In genomic region chr20:53840462-53841000, GRCh38 we compare ENCODE assay signal across 15 cellular contexts.
DNase-seq lines count a peak whose midpoint lies in the region; ATAC-seq, FAIRE-seq and TF ChIP-seq lines count a peak whose summit lies in the region.
"Had no signal": no experiment of that assay in that cellular context is flagged by ENCODE, and none has a peak within 500 bp of the region (broad histone marks: within the 10 kb centered on the region; RNA-seq: fewer than 3 reads in every experiment).

No MANE protein-coding gene starts in this region.

- peak; percentile 36 for FAIRE-seq in HTR-8/SVneo (lab: Jason Lieb, UNC)
- FAIRE-seq: frontal cortex had no signal

- CTCF ChIA-PET in activated CD4-positive, alpha-beta T cell treated with anti-CD3 and anti-CD28 coated beads, Interleukin-2, amount 10 ng/mL, durations not matched to agents 7 days and 5 days (lab: Charles Lee): interaction anchor here (0.8 to 1.8 kb wide), 7 partner anchors 10 to 259 kb away, joined by 3 to 7 read pairs (median 4); no protein-coding TSS in a partner anchor
- CTCF ChIA-PET in activated CD4-positive, alpha-beta memory T cell treated with anti-CD3 and anti-CD28 coated beads, Interleukin-2, amount 10 ng/mL, durations not matched to agents 7 days and 5 days (lab: Charles Lee): interaction anchor here (1.1 to 3.1 kb wide), 4 partner anchors 13 to 102 kb away, joined by 3 to 13 read pairs (median 8); no protein-coding TSS in a partner anchor

- H3K4me3 Mint-ChIP-seq in activated CD4-positive, alpha-beta T cell treated with anti-CD3 and anti-CD28 coated beads, Interleukin-2, amount 10 ng/mL, durations not matched to agents 7 days and 5 days: no peak overlapping the region
- H3K4me3 Mint-ChIP-seq in activated CD4-positive, alpha-beta memory T cell treated with anti-CD3 and anti-CD28 coated beads, Interleukin-2, amount 10 ng/mL, durations not matched to agents 7 days and 5 days: no peak overlapping the region
- peak overlapping the region; percentile 47 for H3K4me3 Mint-ChIP-seq in natural killer cell
- H3K4me3 Mint-ChIP-seq: neural crest cell had no signal

- H3K36me3 Mint-ChIP-seq in activated CD4-positive, alpha-beta T cell treated with anti-CD3 and anti-CD28 coated beads, Interleukin-2, amount 10 ng/mL, durations not matched to agents 7 days and 5 days (ENCODE audit: low read depth): peaks cover 13% of the 10 kb centered on the region
- peaks cover 6% of the 10 kb centered on the region for H3K36me3 Mint-ChIP-seq in activated CD4-positive, alpha-beta memory T cell treated with anti-CD3 and anti-CD28 coated beads, Interleukin-2, amount 10 ng/mL, durations not matched to agents 7 days and 5 days (ENCODE audit: low read depth)
- H3K36me3 Mint-ChIP-seq in natural killer cell: no peaks in the 10 kb centered on the region

- no peaks in the 10 kb centered on the region for H3K27me3 Mint-ChIP-seq in activated CD4-positive, alpha-beta T cell treated with anti-CD3 and anti-CD28 coated beads, Interleukin-2, amount 10 ng/mL, durations not matched to agents 7 days and 5 days
- no peaks in the 10 kb centered on the region for H3K27me3 Mint-ChIP-seq in activated CD4-positive, alpha-beta memory T cell treated with anti-CD3 and anti-CD28 coated beads, Interleukin-2, amount 10 ng/mL, durations not matched to agents 7 days and 5 days
- H3K27me3 Mint-ChIP-seq in natural killer cell (ENCODE audit: low read depth in 2 of 2): no peaks in the 10 kb centered on the region

- intact Hi-C loops in natural killer cell (cut with micrococcal nuclease): loop anchor here (5.0 kb wide), 2 partner anchors 102 to 258 kb away; no protein-coding TSS in a partner anchor

- no peak for TF ChIP-seq CTCF in natural killer cell (IDR thresholded peaks at IDR 0.05)

- ATAC-seq in natural killer cell (no peak), GM19395 (IDR thresholded peaks at IDR 0.05; ENCODE audit: unreplicated experiment) (no peak), GM19023 (IDR thresholded peaks at IDR 0.05; ENCODE audit: unreplicated experiment) (no peak)
- ATAC-seq: lower lobe of right lung had no signal

- H3K9me3 Mint-ChIP-seq in activated CD4-positive, alpha-beta T cell treated with anti-CD3 and anti-CD28 coated beads, Interleukin-2, amount 10 ng/mL, durations not matched to agents 7 days and 5 days: peaks cover 16% of the 10 kb centered on the region
- H3K9me3 Mint-ChIP-seq in activated CD4-positive, alpha-beta memory T cell treated with anti-CD3 and anti-CD28 coated beads, Interleukin-2, amount 10 ng/mL, durations not matched to agents 7 days and 5 days: peaks cover 8% of the 10 kb centered on the region
- peaks cover 3 to 4% of the 10 kb centered on the region in 2 donors for H3K9me3 Mint-ChIP-seq in natural killer cell
- H3K9me3 Mint-ChIP-seq: neural crest cell had no signal

- DNase-seq in activated CD4-positive, alpha-beta T cell treated with anti-CD3 and anti-CD28 coated beads, Interleukin-2, amount 10 ng/mL, durations not matched to agents 7 days and 5 days: no peak
- DNase-seq in activated CD4-positive, alpha-beta T cell treated with anti-CD3 and anti-CD28 coated beads for 1 hour: no peak
- DNase-seq in HTR-8/SVneo (ENCODE audit: insufficient read length, low spot score) (no peak), natural killer cell (no peak), pons (ENCODE audit: low spot score) (no peak)
- no peak for DNase-seq in activated CD4-positive, alpha-beta memory T cell treated with anti-CD3 and anti-CD28 coated beads, Interleukin-2, amount 10 ng/mL, durations not matched to agents 7 days and 5 days
- DNase-seq: ACHN; caudate nucleus; lower lobe of right lung; Right ventricle myocardium superior; stimulated activated CD4-positive, alpha-beta T cell treated with anti-CD3 and anti-CD28 coated beads, Interleukin-2, amount 100 ng/mL, for 24 hours had no signal

- peaks cover 77% of the 10 kb centered on the region for H3K4me1 Mint-ChIP-seq in activated CD4-positive, alpha-beta T cell treated with anti-CD3 and anti-CD28 coated beads, Interleukin-2, amount 10 ng/mL, durations not matched to agents 7 days and 5 days
- peaks cover 74% of the 10 kb centered on the region for H3K4me1 Mint-ChIP-seq in activated CD4-positive, alpha-beta memory T cell treated with anti-CD3 and anti-CD28 coated beads, Interleukin-2, amount 10 ng/mL, durations not matched to agents 7 days and 5 days
- H3K4me1 Mint-ChIP-seq in natural killer cell: peaks cover 65 to 71% of the 10 kb centered on the region in 2 donors

- peak overlapping the region; percentile 93 for H3K27ac Mint-ChIP-seq in activated CD4-positive, alpha-beta T cell treated with anti-CD3 and anti-CD28 coated beads, Interleukin-2, amount 10 ng/mL, durations not matched to agents 7 days and 5 days
- peak overlapping the region; percentile 89 for H3K27ac Mint-ChIP-seq in activated CD4-positive, alpha-beta memory T cell treated with anti-CD3 and anti-CD28 coated beads, Interleukin-2, amount 10 ng/mL, durations not matched to agents 7 days and 5 days
- H3K27ac Mint-ChIP-seq in natural killer cell: peak overlapping the region; percentile 84 to 89

- POLR2A ChIA-PET in activated CD4-positive, alpha-beta T cell treated with anti-CD3 and anti-CD28 coated beads, Interleukin-2, amount 10 ng/mL, durations not matched to agents 7 days and 5 days (lab: Charles Lee): interaction anchor here (0.6 kb wide), 1 partner anchor 75 kb away, joined by 3 read pairs; no protein-coding TSS in a partner anchor
- POLR2A ChIA-PET in activated CD4-positive, alpha-beta memory T cell treated with anti-CD3 and anti-CD28 coated beads, Interleukin-2, amount 10 ng/mL, durations not matched to agents 7 days and 5 days (lab: Charles Lee): interaction anchor here (0.8 to 2.5 kb wide), 10 partner anchors 10 to 261 kb away, joined by 3 to 17 read pairs (median 7); no protein-coding TSS in a partner anchor
